ENCODE assay signal across 9 cellular contexts in genomic region chr17:55264273-55264639, GRCh38. TPM values are rescaled to one million over a fixed set of nuclear protein-coding genes. Genes with fewer than 3 reads are reported as not detected.
A peak's percentile ranks its signal among the peaks of the same experiment; 100 is the strongest.
DNase-seq lines count a peak whose midpoint lies in the region; ATAC-seq and TF ChIP-seq lines count a peak whose summit lies in the region.
"Had no signal": no experiment of that assay in that cellular context is flagged by ENCODE, and none has a peak within 500 bp of the region (broad histone marks: within the 10 kb centered on the region; RNA-seq: fewer than 3 reads in every experiment).

No MANE protein-coding gene starts in this region.

- TF ChIP-seq CTCF in endodermal cell (conservative IDR thresholded peaks at IDR 0.05) (no peak), parathyroid adenoma (IDR thresholded peaks at IDR 0.05) (no peak)

- peaks cover 5% of the 10 kb centered on the region for H3K9me3 Mint-ChIP-seq in endodermal cell

- peak; percentile 5 for ATAC-seq in GM18498 (IDR thresholded peaks at IDR 0.05; ENCODE audit: unreplicated experiment)
- ATAC-seq in GM21423 (IDR thresholded peaks at IDR 0.05; ENCODE audit: unreplicated experiment), result no peak
- ATAC-seq in esophagus mucosa, result no peak

- H3K9me3 ChIP-seq in endodermal cell (ENCODE audit: control insufficient read depth, low read length) (peaks cover 6% of the 10 kb centered on the region), parathyroid adenoma (ENCODE audit: control insufficient read depth, low read length) (no peaks in the 10 kb centered on the region)

- no peaks in the 10 kb centered on the region for H3K36me3 ChIP-seq in endodermal cell (ENCODE audit: control insufficient read depth, insufficient read depth, low read length)
- no peaks in the 10 kb centered on the region for H3K36me3 ChIP-seq in parathyroid adenoma (ENCODE audit: control insufficient read depth, insufficient read depth, low read length)

- H2AFZ ChIP-seq in parathyroid adenoma, result peak overlapping the region; percentile 70

- DNase-seq in NCI-H526 treated with DMSO at 0.1 percent for 48 hours (lab: John Stamatoyannopoulos, UW) (peak; percentile 18), endodermal cell (peak; percentile 73), pons (ENCODE audit: low spot score) (no peak), GOT3 (lab: John Stamatoyannopoulos, UW) (no peak)

- H3K27me3 Mint-ChIP-seq in endodermal cell (ENCODE audit: insufficient read depth), result peaks cover 90% of the 10 kb centered on the region

- no peaks in the 10 kb centered on the region for H3K36me3 Mint-ChIP-seq in endodermal cell (ENCODE audit: low read depth)

- H3K4me3 ChIP-seq in endodermal cell (ENCODE audit: low read length) (peak overlapping the region; percentile 72), parathyroid adenoma (ENCODE audit: low read depth, low read length) (peak overlapping the region; percentile 52)

- H3K4me3 Mint-ChIP-seq in endodermal cell, result peak overlapping the region; percentile 45

- no peak overlapping the region for H3K27ac Mint-ChIP-seq in endodermal cell

- no peak overlapping the region for H3K27ac ChIP-seq in endodermal cell (ENCODE audit: low read depth, low read length)
- no peak overlapping the region for H3K27ac ChIP-seq in parathyroid adenoma
- H3K27ac ChIP-seq: VCaP had no signal

- peaks cover 12% of the 10 kb centered on the region for H3K4me1 Mint-ChIP-seq in endodermal cell

- H3K9ac ChIP-seq in endodermal cell (ENCODE audit: extremely low read depth, low read length, poor library complexity, severe bottlenecking) (no peak overlapping the region), parathyroid adenoma (no peak overlapping the region)

- no peaks in the 10 kb centered on the region for H3K79me2 ChIP-seq in parathyroid adenoma

- H3K27me3 ChIP-seq in endodermal cell (ENCODE audit: control insufficient read depth, insufficient read depth, low read length, poor library complexity, severe bottlenecking) (peaks cover 84% of the 10 kb centered on the region), parathyroid adenoma (ENCODE audit: control insufficient read depth, insufficient read depth, low read length) (no peaks in the 10 kb centered on the region)

- WGBS in endodermal cell (ENCODE audit: insufficient coverage in 1 of 2, insufficient read length in 1 of 2), 2 experiments, result 0 to 9% methylated on average over 4 to 14 of the region's 14 CpGs

- H3K4me1 ChIP-seq in endodermal cell (ENCODE audit: control insufficient read depth, insufficient read depth, low read length) (no peaks in the 10 kb centered on the region), parathyroid adenoma (peaks cover 12% of the 10 kb centered on the region)

- peak overlapping the region; percentile 75 for H3K4me2 ChIP-seq in parathyroid adenoma (ENCODE audit: low read length)

RNA-seq across cellular contexts. Expression of gene HLF, which starts 0.5 kb away (rescaled TPM):
- total RNA-seq in endodermal cell (not detected), esophagus mucosa (10.8 TPM)
- polyA plus RNA-seq in endodermal cell (2013, experiment 1 of 2), result 0.11 TPM
- 0.21 TPM for polyA plus RNA-seq in endodermal cell (2013, experiment 2 of 2)

Comparison
In these comparisons a context has a peak if more than half of its experiments do, and no peak if none do; other contexts are left out.
1. DNase-seq: peak in NCI-H526 treated with DMSO at 0.1 percent for 48 hours (single experiment) and endodermal cell (single experiment); none in pons (single experiment) and GOT3 (single experiment).
2. RNA of gene HLF, which starts 0.5 kb away (total RNA-seq): 10.8 TPM in esophagus mucosa (single experiment); not detected in endodermal cell; every median in the first group is over 10 times any median in the second.